ENCODE assay signal across 1 cellular context in the genomic region with DNA sequence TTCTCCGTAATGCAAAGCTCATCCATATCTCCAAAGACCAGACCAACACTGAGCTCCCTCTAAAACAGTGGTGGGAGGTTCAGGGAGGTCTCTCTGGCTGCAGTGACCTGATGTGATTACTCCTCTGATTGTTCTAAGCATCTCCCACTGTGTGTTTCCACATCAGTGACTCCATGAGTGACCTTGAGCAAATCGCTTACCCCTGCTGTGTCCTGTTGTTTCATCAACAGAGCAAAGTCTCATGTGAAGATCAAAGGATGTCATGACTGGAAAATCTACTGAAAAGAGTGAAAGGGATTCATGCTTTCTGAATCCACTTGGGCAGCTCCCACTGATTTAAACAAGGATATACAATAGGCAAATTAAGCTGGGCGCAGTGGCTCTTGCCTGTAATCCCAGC.
TF ChIP-seq lines count a peak whose summit lies in the region.

No MANE protein-coding gene starts in this region.

TF ChIP-seq in HepG2, 621 proteins besides CTCF, POLR2A, EP300 and RAD21 (continued from another document and continues in another):
- TF ChIP-seq, protein P1, sequence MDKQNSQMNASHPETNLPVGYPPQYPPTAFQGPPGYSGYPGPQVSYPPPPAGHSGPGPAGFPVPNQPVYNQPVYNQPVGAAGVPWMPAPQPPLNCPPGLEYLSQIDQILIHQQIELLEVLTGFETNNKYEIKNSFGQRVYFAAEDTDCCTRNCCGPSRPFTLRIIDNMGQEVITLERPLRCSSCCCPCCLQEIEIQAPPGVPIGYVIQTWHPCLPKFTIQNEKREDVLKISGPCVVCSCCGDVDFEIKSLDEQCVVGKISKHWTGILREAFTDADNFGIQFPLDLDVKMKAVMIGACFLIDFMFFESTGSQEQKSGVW (CRISPR knock-in tag; IDR thresholded peaks at IDR 0.05; ENCODE audit: borderline replicate concordance): no peak
- TF ChIP-seq, protein P2, sequence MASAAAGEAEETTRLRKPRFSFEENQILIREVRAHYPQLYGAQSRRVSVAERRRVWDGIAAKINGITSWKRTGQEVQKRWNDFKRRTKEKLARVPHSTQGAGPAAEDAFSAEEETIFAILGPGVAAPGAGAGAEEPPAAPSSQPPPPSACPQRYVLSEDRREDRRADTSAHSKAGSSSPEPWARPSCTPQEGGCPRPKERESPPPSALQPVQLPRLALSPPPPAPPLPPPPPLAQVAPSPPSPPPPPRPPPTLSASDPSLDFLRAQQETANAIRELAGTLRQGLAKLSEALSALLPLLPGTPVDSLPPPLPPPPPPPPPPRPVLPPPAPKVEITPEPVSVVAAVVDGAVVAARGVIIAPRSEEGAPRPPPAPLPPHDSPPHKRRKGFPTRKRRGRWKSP (CRISPR knock-in tag; IDR thresholded peaks at IDR 0.05): no peak
- TF ChIP-seq ZNF263 (CRISPR knock-in tag; IDR thresholded peaks at IDR 0.05): no peak
- TF ChIP-seq PRDM10 (CRISPR knock-in tag; IDR thresholded peaks at IDR 0.05; ENCODE audit: low read depth): no peak
- TF ChIP-seq NFKBIZ (CRISPR knock-in tag; IDR thresholded peaks at IDR 0.05): no peak
- no peak for TF ChIP-seq ZNF629 (CRISPR knock-in tag; conservative IDR thresholded peaks at IDR 0.05)
- no peak for TF ChIP-seq SP4 (CRISPR knock-in tag; IDR thresholded peaks at IDR 0.05)
- TF ChIP-seq ZIK1 (CRISPR knock-in tag; IDR thresholded peaks at IDR 0.05; ENCODE audit: borderline replicate concordance, low read depth): no peak
- TF ChIP-seq ZNF180 (CRISPR knock-in tag; IDR thresholded peaks at IDR 0.05; ENCODE audit: borderline replicate concordance, low read depth): no peak
- TF ChIP-seq ZNF468 (CRISPR knock-in tag; IDR thresholded peaks at IDR 0.05): no peak
- TF ChIP-seq POLR2AphosphoS5 (IDR thresholded peaks at IDR 0.05; ENCODE audit: low read depth, low read length): no peak
- TF ChIP-seq IKZF1 (IDR thresholded peaks at IDR 0.05): no peak
- no peak for TF ChIP-seq MXD4 (CRISPR knock-in tag; IDR thresholded peaks at IDR 0.05)
- no peak for TF ChIP-seq TP53 (CRISPR knock-in tag; conservative IDR thresholded peaks at IDR 0.05)
- TF ChIP-seq CEBPG (CRISPR knock-in tag; IDR thresholded peaks at IDR 0.05): peak; percentile 72
- TF ChIP-seq, protein P3, sequence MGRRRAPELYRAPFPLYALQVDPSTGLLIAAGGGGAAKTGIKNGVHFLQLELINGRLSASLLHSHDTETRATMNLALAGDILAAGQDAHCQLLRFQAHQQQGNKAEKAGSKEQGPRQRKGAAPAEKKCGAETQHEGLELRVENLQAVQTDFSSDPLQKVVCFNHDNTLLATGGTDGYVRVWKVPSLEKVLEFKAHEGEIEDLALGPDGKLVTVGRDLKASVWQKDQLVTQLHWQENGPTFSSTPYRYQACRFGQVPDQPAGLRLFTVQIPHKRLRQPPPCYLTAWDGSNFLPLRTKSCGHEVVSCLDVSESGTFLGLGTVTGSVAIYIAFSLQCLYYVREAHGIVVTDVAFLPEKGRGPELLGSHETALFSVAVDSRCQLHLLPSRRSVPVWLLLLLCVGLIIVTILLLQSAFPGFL (CRISPR knock-in tag; IDR thresholded peaks at IDR 0.05): no peak
- TF ChIP-seq SMC3 (IDR thresholded peaks at IDR 0.05; ENCODE audit: low read length): 0 out of 2 replicates have a peak, but pooled peaks have one; percentile 14
- TF ChIP-seq, protein P4, sequence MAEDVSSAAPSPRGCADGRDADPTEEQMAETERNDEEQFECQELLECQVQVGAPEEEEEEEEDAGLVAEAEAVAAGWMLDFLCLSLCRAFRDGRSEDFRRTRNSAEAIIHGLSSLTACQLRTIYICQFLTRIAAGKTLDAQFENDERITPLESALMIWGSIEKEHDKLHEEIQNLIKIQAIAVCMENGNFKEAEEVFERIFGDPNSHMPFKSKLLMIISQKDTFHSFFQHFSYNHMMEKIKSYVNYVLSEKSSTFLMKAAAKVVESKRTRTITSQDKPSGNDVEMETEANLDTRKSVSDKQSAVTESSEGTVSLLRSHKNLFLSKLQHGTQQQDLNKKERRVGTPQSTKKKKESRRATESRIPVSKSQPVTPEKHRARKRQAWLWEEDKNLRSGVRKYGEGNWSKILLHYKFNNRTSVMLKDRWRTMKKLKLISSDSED (CRISPR knock-in tag; IDR thresholded peaks at IDR 0.05): no peak
- TF ChIP-seq SPEN (CRISPR knock-in tag; IDR thresholded peaks at IDR 0.05; ENCODE audit: low read depth): no peak; the same call in 1 of the 2 replicates
- TF ChIP-seq MEIS2 (CRISPR knock-in tag; IDR thresholded peaks at IDR 0.05): peak; percentile 41; the same call in 1 of the 2 replicates
- TF ChIP-seq CAMTA2 (CRISPR knock-in tag; IDR thresholded peaks at IDR 0.05; ENCODE audit: borderline replicate concordance): no peak
- no peak for TF ChIP-seq TAF15 (IDR thresholded peaks at IDR 0.05; ENCODE audit: low read depth, low read length, poor library complexity, severe bottlenecking)
- TF ChIP-seq SRF (IDR thresholded peaks at IDR 0.05; ENCODE audit: low read depth, low read length): no peak
- TF ChIP-seq ZNF652 (CRISPR knock-in tag; IDR thresholded peaks at IDR 0.05; ENCODE audit: borderline replicate concordance, low read depth): 0 out of 2 replicates have a peak, but pooled peaks have one; percentile 27
- peak; percentile 82 for TF ChIP-seq HOMEZ (CRISPR knock-in tag; IDR thresholded peaks at IDR 0.05; ENCODE audit: low read depth)
- peak; percentile 70; the same call in 1 of the 2 replicates for TF ChIP-seq ZNF710 (CRISPR knock-in tag; IDR thresholded peaks at IDR 0.05; ENCODE audit: borderline replicate concordance)
- no peak for TF ChIP-seq ZNF543 (CRISPR knock-in tag; IDR thresholded peaks at IDR 0.05)
- TF ChIP-seq, protein P5, sequence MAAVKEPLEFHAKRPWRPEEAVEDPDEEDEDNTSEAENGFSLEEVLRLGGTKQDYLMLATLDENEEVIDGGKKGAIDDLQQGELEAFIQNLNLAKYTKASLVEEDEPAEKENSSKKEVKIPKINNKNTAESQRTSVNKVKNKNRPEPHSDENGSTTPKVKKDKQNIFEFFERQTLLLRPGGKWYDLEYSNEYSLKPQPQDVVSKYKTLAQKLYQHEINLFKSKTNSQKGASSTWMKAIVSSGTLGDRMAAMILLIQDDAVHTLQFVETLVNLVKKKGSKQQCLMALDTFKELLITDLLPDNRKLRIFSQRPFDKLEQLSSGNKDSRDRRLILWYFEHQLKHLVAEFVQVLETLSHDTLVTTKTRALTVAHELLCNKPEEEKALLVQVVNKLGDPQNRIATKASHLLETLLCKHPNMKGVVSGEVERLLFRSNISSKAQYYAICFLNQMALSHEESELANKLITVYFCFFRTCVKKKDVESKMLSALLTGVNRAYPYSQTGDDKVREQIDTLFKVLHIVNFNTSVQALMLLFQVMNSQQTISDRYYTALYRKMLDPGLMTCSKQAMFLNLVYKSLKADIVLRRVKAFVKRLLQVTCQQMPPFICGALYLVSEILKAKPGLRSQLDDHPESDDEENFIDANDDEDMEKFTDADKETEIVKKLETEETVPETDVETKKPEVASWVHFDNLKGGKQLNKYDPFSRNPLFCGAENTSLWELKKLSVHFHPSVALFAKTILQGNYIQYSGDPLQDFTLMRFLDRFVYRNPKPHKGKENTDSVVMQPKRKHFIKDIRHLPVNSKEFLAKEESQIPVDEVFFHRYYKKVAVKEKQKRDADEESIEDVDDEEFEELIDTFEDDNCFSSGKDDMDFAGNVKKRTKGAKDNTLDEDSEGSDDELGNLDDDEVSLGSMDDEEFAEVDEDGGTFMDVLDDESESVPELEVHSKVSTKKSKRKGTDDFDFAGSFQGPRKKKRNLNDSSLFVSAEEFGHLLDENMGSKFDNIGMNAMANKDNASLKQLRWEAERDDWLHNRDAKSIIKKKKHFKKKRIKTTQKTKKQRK (IDR thresholded peaks at IDR 0.05; ENCODE audit: low read length): no peak
- no peak for TF ChIP-seq ATRX (CRISPR knock-in tag; IDR thresholded peaks at IDR 0.05; ENCODE audit: borderline replicate concordance)
- no peak for TF ChIP-seq SP5 (CRISPR knock-in tag; IDR thresholded peaks at IDR 0.05; ENCODE audit: borderline replicate concordance, low read depth)
- TF ChIP-seq EHMT2 (IDR thresholded peaks at IDR 0.05; ENCODE audit: borderline replicate concordance, low read depth, low read length): no peak; the same call in 1 of the 2 replicates
- no peak for TF ChIP-seq ZNF343 (CRISPR knock-in tag; IDR thresholded peaks at IDR 0.05)
- peak; percentile 56; the same call in 1 of the 2 replicates for TF ChIP-seq HNF4G (IDR thresholded peaks at IDR 0.05; ENCODE audit: borderline replicate concordance, low read depth, low read length)
- TF ChIP-seq HNF4G (CRISPR knock-in tag; IDR thresholded peaks at IDR 0.05; ENCODE audit: borderline replicate concordance, low read depth): peak; percentile 77; the same call in 1 of the 2 replicates
- TF ChIP-seq, protein P6, sequence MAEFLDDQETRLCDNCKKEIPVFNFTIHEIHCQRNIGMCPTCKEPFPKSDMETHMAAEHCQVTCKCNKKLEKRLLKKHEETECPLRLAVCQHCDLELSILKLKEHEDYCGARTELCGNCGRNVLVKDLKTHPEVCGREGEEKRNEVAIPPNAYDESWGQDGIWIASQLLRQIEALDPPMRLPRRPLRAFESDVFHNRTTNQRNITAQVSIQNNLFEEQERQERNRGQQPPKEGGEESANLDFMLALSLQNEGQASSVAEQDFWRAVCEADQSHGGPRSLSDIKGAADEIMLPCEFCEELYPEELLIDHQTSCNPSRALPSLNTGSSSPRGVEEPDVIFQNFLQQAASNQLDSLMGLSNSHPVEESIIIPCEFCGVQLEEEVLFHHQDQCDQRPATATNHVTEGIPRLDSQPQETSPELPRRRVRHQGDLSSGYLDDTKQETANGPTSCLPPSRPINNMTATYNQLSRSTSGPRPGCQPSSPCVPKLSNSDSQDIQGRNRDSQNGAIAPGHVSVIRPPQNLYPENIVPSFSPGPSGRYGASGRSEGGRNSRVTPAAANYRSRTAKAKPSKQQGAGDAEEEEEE (CRISPR knock-in tag; IDR thresholded peaks at IDR 0.05; ENCODE audit: borderline replicate concordance): 0 out of 2 replicates have a peak, but pooled peaks have one; percentile 23
- no peak for TF ChIP-seq KDM5A (IDR thresholded peaks at IDR 0.05; ENCODE audit: borderline replicate concordance, low read length)
- TF ChIP-seq HIVEP1 (CRISPR knock-in tag; IDR thresholded peaks at IDR 0.05): no peak
- TF ChIP-seq RBAK (CRISPR knock-in tag; IDR thresholded peaks at IDR 0.05): no peak
- no peak for TF ChIP-seq PHB2 (IDR thresholded peaks at IDR 0.05; ENCODE audit: partially characterized antibody)
- TF ChIP-seq ZNF704 (CRISPR knock-in tag; IDR thresholded peaks at IDR 0.05; ENCODE audit: borderline replicate concordance): no peak
- no peak for TF ChIP-seq ZNF567 (CRISPR knock-in tag; IDR thresholded peaks at IDR 0.05; ENCODE audit: borderline replicate concordance)
- 0 out of 2 replicates have a peak, but pooled peaks have one; percentile 65 for TF ChIP-seq ZMYM2 (CRISPR knock-in tag; IDR thresholded peaks at IDR 0.05)
